In genomic region chr3:154023148-154023547, GRCh38 we compare ENCODE assay signal across 1 cellular context.
TF ChIP-seq lines count a peak whose summit lies in the region.

No MANE protein-coding gene starts in this region.

TF ChIP-seq in WTC11, 78 proteins besides CTCF, POLR2A, EP300 and RAD21 (continued from another document):
- TF ChIP-seq AFF4 (CRISPR knock-in tag; IDR thresholded peaks at IDR 0.05; ENCODE audit: borderline replicate concordance) (no peak), ETV6 (CRISPR knock-in tag; IDR thresholded peaks at IDR 0.05) (no peak), ZNF317 (CRISPR knock-in tag; IDR thresholded peaks at IDR 0.05; ENCODE audit: borderline replicate concordance, low read depth) (no peak), SMAD3 (CRISPR knock-in tag; IDR thresholded peaks at IDR 0.05; ENCODE audit: borderline replicate concordance) (no peak), TEAD1 (CRISPR knock-in tag; IDR thresholded peaks at IDR 0.05) (no peak), USF2 (CRISPR knock-in tag; IDR thresholded peaks at IDR 0.05) (no peak), TCF7 (CRISPR knock-in tag; IDR thresholded peaks at IDR 0.05; ENCODE audit: low read depth) (no peak), HMGA2 (CRISPR knock-in tag; IDR thresholded peaks at IDR 0.05) (no peak)
